Comparison of ENCODE assay signal across 24 cellular contexts in the genomic region with DNA sequence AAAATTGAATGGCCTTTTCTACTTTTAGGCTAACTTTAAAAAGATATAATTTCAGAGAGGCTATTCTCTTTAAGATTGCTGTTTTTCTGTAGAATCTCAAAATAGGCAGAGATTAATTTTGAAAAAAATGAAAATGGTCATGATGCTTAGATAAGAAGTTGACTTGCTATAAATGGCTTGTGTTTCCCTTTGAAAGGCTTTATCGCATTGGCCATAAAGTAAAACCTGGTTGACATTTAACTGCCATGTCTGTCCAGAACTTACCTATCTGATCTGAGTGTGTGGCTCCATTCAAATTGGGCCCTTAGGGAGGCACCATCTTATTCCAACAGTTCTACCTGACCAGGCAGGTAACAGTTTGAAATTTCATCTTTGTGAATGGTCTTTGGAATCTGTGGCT.
"Had no signal": no experiment of that assay in that cellular context is flagged by ENCODE, and none has a peak within 500 bp of the region (broad histone marks: within the 10 kb centered on the region; RNA-seq: fewer than 3 reads in every experiment).

No MANE protein-coding gene starts in this region.

- DNase-seq: dermis blood vessel endothelial cell; dorsolateral prefrontal cortex; effector CD4-positive, alpha-beta T cell; effector memory CD4-positive, alpha-beta T cell; esophagus squamous epithelium; foreskin fibroblast; foreskin melanocyte; gastrocnemius medialis; glutamatergic neuron; head of caudate nucleus; heart right ventricle; hippocampal formation; left cardiac atrium; left lung; left ventricle myocardium superior; lower lobe of right lung; mesenchymal stem cell; mucosa of descending colon; naive B cell had no signal

- H3K36me3 ChIP-seq: esophagus squamous epithelium, gastrocnemius medialis, heart right ventricle, left lung, lower lobe of right lung had no signal

- FAIRE-seq: colon, endothelial cell of umbilical vein, islet of Langerhans, keratinocyte had no signal

- ATAC-seq: gastrocnemius medialis, heart right ventricle, left cardiac atrium, left lung, left ventricle myocardium superior, lower lobe of right lung, mucosa of descending colon had no signal

- H3K4me1 ChIP-seq: esophagus squamous epithelium, gastrocnemius medialis, heart right ventricle, left lung, lower lobe of right lung had no signal

- H3K27me3 ChIP-seq: esophagus squamous epithelium, gastrocnemius medialis, heart right ventricle, left lung had no signal

- H3K4me3 ChIP-seq: coronary artery, dorsolateral prefrontal cortex, esophagus squamous epithelium, gastrocnemius medialis, heart right ventricle, left lung, lower lobe of right lung, mucosa of descending colon had no signal

- H3K9me3 ChIP-seq: esophagus squamous epithelium, gastrocnemius medialis, left lung, lower lobe of right lung, mucosa of descending colon had no signal

- H3K27ac ChIP-seq: coronary artery, dorsolateral prefrontal cortex, esophagus squamous epithelium, gastrocnemius medialis, heart right ventricle, left lung, lower lobe of right lung had no signal
